In genomic region chr6:142857609-142858195, GRCh38 we compare ENCODE assay signal across 8 cellular contexts.
A peak's percentile ranks its signal among the peaks of the same experiment; 100 is the strongest.
DNase-seq lines count a peak whose midpoint lies in the region; ATAC-seq and TF ChIP-seq lines count a peak whose summit lies in the region.

No MANE protein-coding gene starts in this region.

- H3K9me3 ChIP-seq in stomach: no peaks in the 10 kb centered on the region
- no peaks in the 10 kb centered on the region for H3K9me3 ChIP-seq in uterus

- H3K27me3 ChIP-seq in stomach: no peaks in the 10 kb centered on the region
- no peaks in the 10 kb centered on the region for H3K27me3 ChIP-seq in uterus

- no peaks in the 10 kb centered on the region for H3K27me3 Mint-ChIP-seq in activated T-cell treated with anti-CD3 and anti-CD28 coated beads, Interleukin-2, amount 50 U/mL, for 24 hours
- H3K27me3 Mint-ChIP-seq in activated naive CD8-positive, alpha-beta T cell treated with anti-CD3 and anti-CD28 coated beads, Interleukin-2, amount 10 ng/mL, durations not matched to agents 7 days and 5 days: no peaks in the 10 kb centered on the region

- intact Hi-C loops in stomach (cut with DNase I; ENCODE audit: low total_unique reads) (no loop called here), uterus (cut with DNase I; ENCODE audit: low total_unique reads) (no loop called here)

- TF ChIP-seq CTCF in stomach (IDR thresholded peaks at IDR 0.05) (no peak), uterus (IDR thresholded peaks at IDR 0.05) (no peak)

- peak; percentile 52 for DNase-seq in activated T-cell treated with anti-CD3 and anti-CD28 coated beads, Interleukin-2, amount 50 U/mL, for 24 hours
- no peak for DNase-seq in activated T-cell treated with anti-CD3 and anti-CD28 coated beads, Interleukin-2, amount 50 U/mL, for 48 hours
- DNase-seq in activated naive CD8-positive, alpha-beta T cell treated with anti-CD3 and anti-CD28 coated beads, Interleukin-2, amount 10 ng/mL, durations not matched to agents 7 days and 5 days: peak; percentile 60
- DNase-seq in stomach: no peak
- DNase-seq in uterus: no peak
- no peak for DNase-seq in activated CD4-positive, alpha-beta T cell treated with anti-CD3 and anti-CD28 coated beads for 4 hours

- TF ChIP-seq POLR2A in stomach (IDR thresholded peaks at IDR 0.05) (no peak), uterus (IDR thresholded peaks at IDR 0.05) (no peak)

- no peak for TF ChIP-seq EP300 in stomach (IDR thresholded peaks at IDR 0.05)

- H3K4me3 ChIP-seq in stomach (no peak overlapping the region), uterus (no peak overlapping the region)

- no peaks in the 10 kb centered on the region for H3K9me3 Mint-ChIP-seq in activated T-cell treated with anti-CD3 and anti-CD28 coated beads, Interleukin-2, amount 50 U/mL, for 24 hours
- H3K9me3 Mint-ChIP-seq in activated naive CD8-positive, alpha-beta T cell treated with anti-CD3 and anti-CD28 coated beads, Interleukin-2, amount 10 ng/mL, durations not matched to agents 7 days and 5 days: no peaks in the 10 kb centered on the region

- H3K27ac ChIP-seq in stomach (peak overlapping the region in 4 of 5 donors; percentile 4 to 54 (median 39)), uterus (no peak overlapping the region)

- H3K4me1 ChIP-seq in stomach (peaks cover 0 to 35% (median 8%) of the 10 kb centered on the region in 4 donors), uterus (no peaks in the 10 kb centered on the region)

- POLR2A ChIA-PET in activated naive CD8-positive, alpha-beta T cell treated with anti-CD3 and anti-CD28 coated beads, Interleukin-2, amount 10 ng/mL, durations not matched to agents 7 days and 5 days (lab: Charles Lee): interaction anchor here (0.6 to 6.0 kb wide), 7 partner anchors 13 to 89 kb away, joined by 3 to 49 read pairs (median 9); no protein-coding TSS in a partner anchor

- peak overlapping the region; percentile 75 for H3K4me3 Mint-ChIP-seq in activated T-cell treated with anti-CD3 and anti-CD28 coated beads, Interleukin-2, amount 50 U/mL, for 24 hours
- peak overlapping the region; percentile 82 for H3K4me3 Mint-ChIP-seq in activated naive CD8-positive, alpha-beta T cell treated with anti-CD3 and anti-CD28 coated beads, Interleukin-2, amount 10 ng/mL, durations not matched to agents 7 days and 5 days

- H3K27ac Mint-ChIP-seq in activated T-cell treated with anti-CD3 and anti-CD28 coated beads, Interleukin-2, amount 50 U/mL, for 24 hours: peak overlapping the region; percentile 94
- H3K27ac Mint-ChIP-seq in activated naive CD8-positive, alpha-beta T cell treated with anti-CD3 and anti-CD28 coated beads, Interleukin-2, amount 10 ng/mL, durations not matched to agents 7 days and 5 days: peak overlapping the region; percentile 95

- ATAC-seq in HG03196 (IDR thresholded peaks at IDR 0.05; ENCODE audit: unreplicated experiment) (peak; percentile 13), GM18519 (IDR thresholded peaks at IDR 0.05; ENCODE audit: low FRiP score, unreplicated experiment) (no peak)
- peak; percentile 30 for ATAC-seq in activated naive CD8-positive, alpha-beta T cell treated with anti-CD3 and anti-CD28 coated beads, Interleukin-2, amount 10 ng/mL, durations not matched to agents 7 days and 5 days (ENCODE audit: low read depth)

- peaks cover 51% of the 10 kb centered on the region for H3K36me3 Mint-ChIP-seq in activated T-cell treated with anti-CD3 and anti-CD28 coated beads, Interleukin-2, amount 50 U/mL, for 24 hours (ENCODE audit: low read depth)
- peaks cover 3% of the 10 kb centered on the region for H3K36me3 Mint-ChIP-seq in activated naive CD8-positive, alpha-beta T cell treated with anti-CD3 and anti-CD28 coated beads, Interleukin-2, amount 10 ng/mL, durations not matched to agents 7 days and 5 days

- 61 to 79% (median 72%) methylated on average over 7 to 10 of the region's 10 CpGs for WGBS in stomach, 5 donors

- H3K4me1 Mint-ChIP-seq in activated T-cell treated with anti-CD3 and anti-CD28 coated beads, Interleukin-2, amount 50 U/mL, for 24 hours (ENCODE audit: low read depth): peaks cover 89% of the 10 kb centered on the region
- H3K4me1 Mint-ChIP-seq in activated naive CD8-positive, alpha-beta T cell treated with anti-CD3 and anti-CD28 coated beads, Interleukin-2, amount 10 ng/mL, durations not matched to agents 7 days and 5 days: peaks cover 64% of the 10 kb centered on the region

- H3K36me3 ChIP-seq in stomach (no peaks in the 10 kb centered on the region), uterus (no peaks in the 10 kb centered on the region)

Comparison
In these comparisons a context has a peak if more than half of its experiments do, and no peak if none do; other contexts are left out.
1. DNase-seq: peak in activated T-cell treated with anti-CD3 and anti-CD28 coated beads, Interleukin-2, amount 50 U/mL, for 24 hours (single experiment) and activated naive CD8-positive, alpha-beta T cell treated with anti-CD3 and anti-CD28 coated beads, Interleukin-2, amount 10 ng/mL, durations not matched to agents 7 days and 5 days (single experiment); none in activated T-cell treated with anti-CD3 and anti-CD28 coated beads, Interleukin-2, amount 50 U/mL, for 48 hours (0 of 2), stomach (single experiment), uterus (0 of 2) and activated CD4-positive, alpha-beta T cell treated with anti-CD3 and anti-CD28 coated beads for 4 hours (0 of 2).
2. H3K27ac ChIP-seq: peak in stomach (4 of 5); none in uterus (0 of 2).